Comparison of ENCODE assay signal across 27 cellular contexts in genomic region chrX:122555925-122556324, GRCh38.
"Had no signal": no experiment of that assay in that cellular context is flagged by ENCODE, and none has a peak within 500 bp of the region (broad histone marks: within the 10 kb centered on the region; RNA-seq: fewer than 3 reads in every experiment).

No MANE protein-coding gene starts in this region.

- H3K4me3 ChIP-seq: colonic mucosa, coronary artery, dorsolateral prefrontal cortex, esophagus muscularis mucosa, esophagus squamous epithelium, gastrocnemius medialis, gastroesophageal sphincter, heart left ventricle, heart right ventricle had no signal

- DNase-seq: colonic mucosa; cortex of kidney; dermis blood vessel endothelial cell; dorsolateral prefrontal cortex; effector CD4-positive, alpha-beta T cell; effector CD8-positive, alpha-beta T cell; effector memory CD4-positive, alpha-beta T cell; effector memory CD8-positive, alpha-beta T cell; endodermal cell; erythroblast; esophagus squamous epithelium; foreskin fibroblast; foreskin keratinocyte; foreskin melanocyte; gastrocnemius medialis; glutamatergic neuron; head of caudate nucleus; heart left ventricle; heart right ventricle had no signal

- H3K4me1 ChIP-seq: colonic mucosa, esophagus muscularis mucosa, esophagus squamous epithelium, foreskin keratinocyte, gastrocnemius medialis, gastroesophageal sphincter, heart left ventricle, heart right ventricle had no signal

- H3K27me3 ChIP-seq: colonic mucosa, esophagus muscularis mucosa, esophagus squamous epithelium, foreskin keratinocyte, gastrocnemius medialis, gastroesophageal sphincter, heart left ventricle, heart right ventricle had no signal

- H3K9me3 ChIP-seq: colonic mucosa, esophagus muscularis mucosa, esophagus squamous epithelium, gastrocnemius medialis, gastroesophageal sphincter, heart left ventricle had no signal

- H3K27ac ChIP-seq: colonic mucosa, coronary artery, dorsolateral prefrontal cortex, epithelial cell of prostate, esophagus muscularis mucosa, esophagus squamous epithelium, foreskin keratinocyte, gastrocnemius medialis, gastroesophageal sphincter, heart left ventricle, heart right ventricle had no signal

- H3K36me3 ChIP-seq: colonic mucosa, esophagus muscularis mucosa, esophagus squamous epithelium, gastrocnemius medialis, gastroesophageal sphincter, heart left ventricle, heart right ventricle had no signal

- FAIRE-seq: colon, endometrium, endothelial cell of umbilical vein, frontal cortex had no signal
